ENCODE assay signal across 8 cellular contexts in genomic region chr2:86442642-86443005, GRCh38.
DNase-seq lines count a peak whose midpoint lies in the region; ATAC-seq and TF ChIP-seq lines count a peak whose summit lies in the region.

No MANE protein-coding gene starts in this region.

- peaks cover 23% of the 10 kb centered on the region for H3K4me1 ChIP-seq in rectal smooth muscle tissue (ENCODE audit: control insufficient read depth, insufficient read depth, low read length)

- no peak overlapping the region for H3K9ac ChIP-seq in rectal smooth muscle tissue (ENCODE audit: low read length)

- TF ChIP-seq CTCF in HFF-Myc (IDR thresholded peaks at IDR 0.05; ENCODE audit: low read depth, low read length, missing control alignments) (no peak), astrocyte of the cerebellum (IDR thresholded peaks at IDR 0.05; ENCODE audit: low read depth, low read length, missing control alignments) (no peak)

- no peaks in the 10 kb centered on the region for H3K36me3 ChIP-seq in rectal smooth muscle tissue (ENCODE audit: control insufficient read depth, insufficient read depth, low read length)

- in situ Hi-C loops in astrocyte of the cerebellum (cut with HindIII; ENCODE audit: low sequenced_read_pairs) = no loop called here

- H3K4me3 ChIP-seq in GM08714 (ENCODE audit: low read length) = peak overlapping the region; percentile 85
- H3K4me3 ChIP-seq in HFF-Myc (replicated peaks; ENCODE audit: low read depth, low read length) = peak overlapping the region; percentile 62
- H3K4me3 ChIP-seq in astrocyte of the cerebellum (ENCODE audit: low read depth, low read length) = peak overlapping the region; percentile 80
- H3K4me3 ChIP-seq in rectal smooth muscle tissue (ENCODE audit: low read length) = peak overlapping the region; percentile 67

- DNase-seq in HFF-Myc (ENCODE audit: extremely low read depth, low read depth) = peak; percentile 76
- DNase-seq in MV-4-11 (lab: John Stamatoyannopoulos, UW) = peak; percentile 92
- peak; percentile 79 for DNase-seq in T-helper 22 cell (ENCODE audit: low read depth)
- peak; percentile 76 for DNase-seq in astrocyte of the cerebellum (ENCODE audit: low read depth)
- peak; percentile 74 for DNase-seq in hepatic stellate cell (ENCODE audit: low spot score)

- ATAC-seq in GM18519 (IDR thresholded peaks at IDR 0.05; ENCODE audit: low FRiP score, unreplicated experiment) = no peak

- peak overlapping the region; percentile 96 for H3K27ac ChIP-seq in rectal smooth muscle tissue (ENCODE audit: low read depth, low read length)

- no peaks in the 10 kb centered on the region for H3K27me3 ChIP-seq in rectal smooth muscle tissue (ENCODE audit: control insufficient read depth, insufficient read depth, low read length)
